ENCODE assay signal across 10 cellular contexts in genomic region chr3:183826448-183826847, GRCh38. TPM values are rescaled to one million over a fixed set of nuclear protein-coding genes. Genes with fewer than 3 reads are reported as not detected.
A peak's percentile ranks its signal among the peaks of the same experiment; 100 is the strongest.
DNase-seq lines count a peak whose midpoint lies in the region; ATAC-seq and TF ChIP-seq lines count a peak whose summit lies in the region.
"Had no signal": no experiment of that assay in that cellular context is flagged by ENCODE, and none has a peak within 500 bp of the region (broad histone marks: within the 10 kb centered on the region; RNA-seq: fewer than 3 reads in every experiment).

No MANE protein-coding gene starts in this region.

- CTCF ChIA-PET in activated CD4-positive, alpha-beta memory T cell treated with anti-CD3 and anti-CD28 coated beads for 36 hours (lab: Charles Lee): interaction anchor here (0.6 to 1.6 kb wide), 2 partner anchors 59 to 475 kb away, joined by 3 to 11 read pairs; partner anchors contain the start of gene PARL

- POLR2A ChIA-PET in activated CD4-positive, alpha-beta memory T cell treated with anti-CD3 and anti-CD28 coated beads for 36 hours (lab: Charles Lee): interaction anchor here (0.6 kb wide), 1 partner anchor 83 kb away, joined by 4 read pairs; no protein-coding TSS in a partner anchor

- peak overlapping the region; percentile 75 for H3K4me3 Mint-ChIP-seq in activated T-cell treated with anti-CD3 and anti-CD28 coated beads, Interleukin-2, amount 50 U/mL, for 4 hours
- H3K4me3 Mint-ChIP-seq in activated CD4-positive, alpha-beta memory T cell treated with anti-CD3 and anti-CD28 coated beads for 36 hours: peak overlapping the region; percentile 61

- H3K4me1 Mint-ChIP-seq in activated T-cell treated with anti-CD3 and anti-CD28 coated beads, Interleukin-2, amount 50 U/mL, for 4 hours (ENCODE audit: low read depth): peaks cover 12% of the 10 kb centered on the region
- peaks cover 12% of the 10 kb centered on the region for H3K4me1 Mint-ChIP-seq in activated CD4-positive, alpha-beta memory T cell treated with anti-CD3 and anti-CD28 coated beads for 36 hours (ENCODE audit: low read depth)

- peaks cover 13% of the 10 kb centered on the region for H3K36me3 Mint-ChIP-seq in activated T-cell treated with anti-CD3 and anti-CD28 coated beads, Interleukin-2, amount 50 U/mL, for 4 hours (ENCODE audit: insufficient read depth)
- H3K36me3 Mint-ChIP-seq in activated CD4-positive, alpha-beta memory T cell treated with anti-CD3 and anti-CD28 coated beads for 36 hours: peaks cover 2% of the 10 kb centered on the region

- H3K9me3 Mint-ChIP-seq in activated T-cell treated with anti-CD3 and anti-CD28 coated beads, Interleukin-2, amount 50 U/mL, for 4 hours: no peaks in the 10 kb centered on the region
- no peaks in the 10 kb centered on the region for H3K9me3 Mint-ChIP-seq in activated CD4-positive, alpha-beta memory T cell treated with anti-CD3 and anti-CD28 coated beads for 36 hours

- intact Hi-C loops in activated CD4-positive, alpha-beta memory T cell treated with anti-CD3 and anti-CD28 coated beads for 36 hours (cut with micrococcal nuclease): loop anchor here (5.0 kb wide), 1 partner anchor 56 kb away; the partner anchor contains the start of gene PARL
- intact Hi-C loops in left ventricle myocardium superior (cut with micrococcal nuclease): no loop called here
- intact Hi-C loops in transverse colon (cut with DNase I; ENCODE audit: low total_unique reads): no loop called here

- ATAC-seq in activated T-cell treated with anti-CD3 and anti-CD28 coated beads, Interleukin-2, amount 50 U/mL, for 4 hours: no peak
- ATAC-seq in left ventricle myocardium superior: peak; percentile 50
- no peak for ATAC-seq in HG02840 (IDR thresholded peaks at IDR 0.05; ENCODE audit: low FRiP score, unreplicated experiment)
- ATAC-seq in GM18511 (IDR thresholded peaks at IDR 0.05; ENCODE audit: unreplicated experiment): no peak

- H3K36me3 ChIP-seq in transverse colon: peaks cover 0 to 11% (median 2%) of the 10 kb centered on the region in 4 donors

- in situ Hi-C loops in transverse colon (cut with MboI; ENCODE audit: low pct_ligation_motif_present in 1 of 4, low pct_unique_long_range_greater_than_20kb in 1 of 4, low sequenced_read_pairs in 3 of 4): no loop called here

- no peak for TF ChIP-seq EP300 in transverse colon (IDR thresholded peaks at IDR 0.05; ENCODE audit: low read depth)

- no peaks in the 10 kb centered on the region for H3K9me3 ChIP-seq in transverse colon
- H3K9me3 ChIP-seq: lower lobe of right lung had no signal

- no peak overlapping the region for H3K27ac Mint-ChIP-seq in activated CD4-positive, alpha-beta memory T cell treated with anti-CD3 and anti-CD28 coated beads for 36 hours

- H3K27ac ChIP-seq in substantia nigra (ENCODE audit: low read depth, low read length, poor library complexity, severe bottlenecking): peak overlapping the region; percentile 92
- no peak overlapping the region for H3K27ac ChIP-seq in transverse colon
- H3K27ac ChIP-seq: lower lobe of right lung had no signal

- H3K27me3 Mint-ChIP-seq in activated T-cell treated with anti-CD3 and anti-CD28 coated beads, Interleukin-2, amount 50 U/mL, for 4 hours (ENCODE audit: low read depth): peaks cover 6% of the 10 kb centered on the region
- H3K27me3 Mint-ChIP-seq in activated CD4-positive, alpha-beta memory T cell treated with anti-CD3 and anti-CD28 coated beads for 36 hours: peaks cover 4% of the 10 kb centered on the region

- WGBS in transverse colon (ENCODE audit: low coverage in 1 of 2), 2 donors: 91% methylated on average over 9 of the region's 9 CpGs; no CpG with 5 or more reads in 1 of the 2 donors

- H3K4me1 ChIP-seq in transverse colon: peaks cover 7 to 18% (median 11%) of the 10 kb centered on the region in 4 donors

- TF ChIP-seq POLR2A in transverse colon (IDR thresholded peaks at IDR 0.05): no peak

- H3K4me3 ChIP-seq in transverse colon: no peak overlapping the region

- DNase-seq in activated T-cell treated with anti-CD3 and anti-CD28 coated beads, Interleukin-2, amount 50 U/mL, for 4 hours: no peak
- DNase-seq in activated T-cell treated with anti-CD3 and anti-CD28 coated beads, Interleukin-2, amount 50 U/mL, for 1 hour: no peak
- no peak for DNase-seq in activated CD4-positive, alpha-beta memory T cell treated with anti-CD3 and anti-CD28 coated beads for 36 hours
- DNase-seq in left ventricle myocardium superior (peak; percentile 48), substantia nigra (lab: John Stamatoyannopoulos, UW) (peak in 8 of 49 donors; percentile 13 to 75 (median 35)), transverse colon (no peak)
- DNase-seq: lower lobe of right lung, NCI-H446 treated with DMSO at 0.1 percent for 48 hours had no signal

- TF ChIP-seq CTCF in transverse colon (IDR thresholded peaks at IDR 0.05): no peak

- peaks cover 15% of the 10 kb centered on the region for H3K27me3 ChIP-seq in transverse colon

RNA-seq across cellular contexts. Expression of gene MAP6D1, which starts 1.1 kb away (rescaled TPM):
- total RNA-seq in activated T-cell treated with anti-CD3 and anti-CD28 coated beads, Interleukin-2, amount 50 U/mL, for 4 hours: 1 to 10 TPM; 1.4 to 3.9 (median 3.2) TPM
- total RNA-seq in activated CD4-positive, alpha-beta memory T cell treated with anti-CD3 and anti-CD28 coated beads for 36 hours: under 1 TPM; 0.70 to 1.00 TPM
- total RNA-seq in left ventricle myocardium superior (2.3 TPM), transverse colon (1 to 10 TPM in 2 of 4 donors, not detected in 2; 1.4 to 2.1 TPM)

RNA-seq across cellular contexts. Expression of gene PARL, which starts 58.2 kb away (rescaled TPM):
- 100 to 1,000 TPM; 102 to 109 (median 105) TPM for total RNA-seq in activated T-cell treated with anti-CD3 and anti-CD28 coated beads, Interleukin-2, amount 50 U/mL, for 4 hours
- total RNA-seq in activated CD4-positive, alpha-beta memory T cell treated with anti-CD3 and anti-CD28 coated beads for 36 hours: 10 to 100 TPM; 77.1 to 84.1 TPM
- total RNA-seq in left ventricle myocardium superior (58.0 TPM), transverse colon (10 to 100 TPM; 27.3 to 61.3 (median 48.8) TPM)
